1 cellular context compared by ENCODE assay signal in the genomic region with DNA sequence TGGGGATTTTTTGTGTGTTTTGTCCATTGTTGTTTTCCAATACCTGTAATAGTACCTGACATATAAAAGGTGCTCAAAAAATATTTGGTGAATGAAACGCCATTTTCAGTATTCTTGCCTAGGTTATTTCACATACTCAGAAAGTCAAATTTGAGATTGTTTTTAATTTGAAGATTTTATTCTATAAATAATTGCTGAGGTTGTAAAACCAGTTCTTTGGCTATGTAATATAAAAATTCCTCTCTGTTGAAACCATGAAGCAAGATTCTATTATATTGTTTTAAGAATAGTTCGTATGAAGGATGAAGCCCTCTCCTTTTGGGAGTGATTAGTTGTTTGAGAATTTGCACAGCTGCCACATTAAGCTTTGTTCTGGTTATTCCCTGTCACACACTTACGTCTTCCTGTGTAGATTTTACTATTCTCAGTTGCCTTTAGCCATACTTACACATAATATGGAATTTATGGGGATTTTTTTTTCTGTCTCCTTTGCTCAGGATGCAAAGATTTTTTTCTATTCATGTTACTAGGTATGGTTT.
TF ChIP-seq lines count a peak whose summit lies in the region.

No MANE protein-coding gene starts in this region.

TF ChIP-seq in GM23338, 12 proteins besides CTCF, POLR2A, EP300 and RAD21 (continued from another document):
- TF ChIP-seq, protein P1, sequence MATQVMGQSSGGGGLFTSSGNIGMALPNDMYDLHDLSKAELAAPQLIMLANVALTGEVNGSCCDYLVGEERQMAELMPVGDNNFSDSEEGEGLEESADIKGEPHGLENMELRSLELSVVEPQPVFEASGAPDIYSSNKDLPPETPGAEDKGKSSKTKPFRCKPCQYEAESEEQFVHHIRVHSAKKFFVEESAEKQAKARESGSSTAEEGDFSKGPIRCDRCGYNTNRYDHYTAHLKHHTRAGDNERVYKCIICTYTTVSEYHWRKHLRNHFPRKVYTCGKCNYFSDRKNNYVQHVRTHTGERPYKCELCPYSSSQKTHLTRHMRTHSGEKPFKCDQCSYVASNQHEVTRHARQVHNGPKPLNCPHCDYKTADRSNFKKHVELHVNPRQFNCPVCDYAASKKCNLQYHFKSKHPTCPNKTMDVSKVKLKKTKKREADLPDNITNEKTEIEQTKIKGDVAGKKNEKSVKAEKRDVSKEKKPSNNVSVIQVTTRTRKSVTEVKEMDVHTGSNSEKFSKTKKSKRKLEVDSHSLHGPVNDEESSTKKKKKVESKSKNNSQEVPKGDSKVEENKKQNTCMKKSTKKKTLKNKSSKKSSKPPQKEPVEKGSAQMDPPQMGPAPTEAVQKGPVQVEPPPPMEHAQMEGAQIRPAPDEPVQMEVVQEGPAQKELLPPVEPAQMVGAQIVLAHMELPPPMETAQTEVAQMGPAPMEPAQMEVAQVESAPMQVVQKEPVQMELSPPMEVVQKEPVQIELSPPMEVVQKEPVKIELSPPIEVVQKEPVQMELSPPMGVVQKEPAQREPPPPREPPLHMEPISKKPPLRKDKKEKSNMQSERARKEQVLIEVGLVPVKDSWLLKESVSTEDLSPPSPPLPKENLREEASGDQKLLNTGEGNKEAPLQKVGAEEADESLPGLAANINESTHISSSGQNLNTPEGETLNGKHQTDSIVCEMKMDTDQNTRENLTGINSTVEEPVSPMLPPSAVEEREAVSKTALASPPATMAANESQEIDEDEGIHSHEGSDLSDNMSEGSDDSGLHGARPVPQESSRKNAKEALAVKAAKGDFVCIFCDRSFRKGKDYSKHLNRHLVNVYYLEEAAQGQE (IDR thresholded peaks at IDR 0.05; ENCODE audit: unreplicated experiment) = no peak
- no peak for TF ChIP-seq EZH2phosphoT487 (IDR thresholded peaks at IDR 0.05; ENCODE audit: unreplicated experiment)
- TF ChIP-seq JUNB (IDR thresholded peaks at IDR 0.05; ENCODE audit: unreplicated experiment) = no peak
